In genomic region chr7:17166824-17167379, GRCh38 we compare ENCODE assay signal across 13 cellular contexts.
DNase-seq lines count a peak whose midpoint lies in the region; ATAC-seq lines count a peak whose summit lies in the region.
"Had no signal": no experiment of that assay in that cellular context is flagged by ENCODE, and none has a peak within 500 bp of the region (broad histone marks: within the 10 kb centered on the region; RNA-seq: fewer than 3 reads in every experiment).

No MANE protein-coding gene starts in this region.

- intact Hi-C loops in activated naive CD4-positive, alpha-beta T cell treated with anti-CD3 and anti-CD28 coated beads for 36 hours (cut with micrococcal nuclease) = loop anchor here (1.0 kb wide), 1 partner anchor 67 kb away; no protein-coding TSS in a partner anchor

- peak; percentile 48 for DNase-seq in activated naive CD4-positive, alpha-beta T cell treated with anti-CD3 and anti-CD28 coated beads for 36 hours
- DNase-seq in activated naive CD4-positive, alpha-beta T cell treated with anti-CD3 and anti-CD28 coated beads, Interleukin-2, amount 10 ng/mL, durations not matched to agents 7 days and 5 days = no peak
- DNase-seq in stimulated activated effector memory CD8-positive, alpha-beta T cell treated with anti-CD3 and anti-CD28 coated beads, Interleukin-12 subunit alpha, Interleukin-12 subunit beta, amount 100 ng/mL, for 72 hours (ENCODE audit: low spot score in 2 of 2) = no peak
- DNase-seq in NCI-H146 treated with DMSO at 0.1 percent for 48 hours (lab: John Stamatoyannopoulos, UW; ENCODE audit: unreplicated experiment) (no peak), NCI-H1417 (lab: John Stamatoyannopoulos, UW) (no peak), T-helper 17 cell (no peak)
- DNase-seq: activated CD4-positive, alpha-beta T cell treated with anti-CD3 and anti-CD28 coated beads, Interleukin-2, amount 50 U/mL, for 1 hour; hippocampal formation; SHP77 treated with DMSO at 0.1 percent for 48 hours; uterus had no signal

- H3K4me1 Mint-ChIP-seq in activated naive CD4-positive, alpha-beta T cell treated with anti-CD3 and anti-CD28 coated beads for 36 hours (ENCODE audit: low read depth) = peaks cover 23% of the 10 kb centered on the region
- peaks cover 37% of the 10 kb centered on the region for H3K4me1 Mint-ChIP-seq in activated naive CD4-positive, alpha-beta T cell treated with anti-CD3 and anti-CD28 coated beads, Interleukin-2, amount 10 ng/mL, durations not matched to agents 7 days and 5 days
- H3K4me1 Mint-ChIP-seq in stimulated activated effector memory CD8-positive, alpha-beta T cell treated with anti-CD3 and anti-CD28 coated beads, Interleukin-12 subunit alpha, Interleukin-12 subunit beta, amount 100 ng/mL, for 72 hours = peaks cover 30% of the 10 kb centered on the region
- peaks cover 30% of the 10 kb centered on the region for H3K4me1 Mint-ChIP-seq in T-helper 17 cell

- CTCF ChIA-PET in activated naive CD4-positive, alpha-beta T cell treated with anti-CD3 and anti-CD28 coated beads for 36 hours (lab: Charles Lee) = interaction anchor here (0.6 to 1.0 kb wide), 2 partner anchors 136 to 162 kb away, joined by 3 read pairs; no protein-coding TSS in a partner anchor
- CTCF ChIA-PET in activated naive CD4-positive, alpha-beta T cell treated with anti-CD3 and anti-CD28 coated beads, Interleukin-2, amount 10 ng/mL, durations not matched to agents 7 days and 5 days (lab: Charles Lee) = interaction anchor here (1.3 kb wide), 1 partner anchor 184 kb away, joined by 3 read pairs; no protein-coding TSS in a partner anchor

- H3K9me3 Mint-ChIP-seq in activated naive CD4-positive, alpha-beta T cell treated with anti-CD3 and anti-CD28 coated beads for 36 hours = peaks cover 3% of the 10 kb centered on the region
- peaks cover 11% of the 10 kb centered on the region for H3K9me3 Mint-ChIP-seq in activated naive CD4-positive, alpha-beta T cell treated with anti-CD3 and anti-CD28 coated beads, Interleukin-2, amount 10 ng/mL, durations not matched to agents 7 days and 5 days
- no peaks in the 10 kb centered on the region for H3K9me3 Mint-ChIP-seq in stimulated activated effector memory CD8-positive, alpha-beta T cell treated with anti-CD3 and anti-CD28 coated beads, Interleukin-12 subunit alpha, Interleukin-12 subunit beta, amount 100 ng/mL, for 72 hours

- H3K4me3 Mint-ChIP-seq in activated naive CD4-positive, alpha-beta T cell treated with anti-CD3 and anti-CD28 coated beads for 36 hours = no peak overlapping the region
- H3K4me3 Mint-ChIP-seq in activated naive CD4-positive, alpha-beta T cell treated with anti-CD3 and anti-CD28 coated beads, Interleukin-2, amount 10 ng/mL, durations not matched to agents 7 days and 5 days = no peak overlapping the region
- no peak overlapping the region for H3K4me3 Mint-ChIP-seq in stimulated activated effector memory CD8-positive, alpha-beta T cell treated with anti-CD3 and anti-CD28 coated beads, Interleukin-12 subunit alpha, Interleukin-12 subunit beta, amount 100 ng/mL, for 72 hours
- H3K4me3 Mint-ChIP-seq in T-helper 17 cell = no peak overlapping the region

- peak; percentile 93 for ATAC-seq in GM21515 (IDR thresholded peaks at IDR 0.05; ENCODE audit: unreplicated experiment)
- peak; percentile 63 for ATAC-seq in HG03135 (IDR thresholded peaks at IDR 0.05; ENCODE audit: unreplicated experiment)
- ATAC-seq in stimulated activated effector memory CD8-positive, alpha-beta T cell treated with anti-CD3 and anti-CD28 coated beads, Interleukin-12 subunit alpha, Interleukin-12 subunit beta, amount 100 ng/mL, for 72 hours = peak; percentile 76
- ATAC-seq in T-helper 17 cell = no peak
- ATAC-seq: HCT116 had no signal

- no peaks in the 10 kb centered on the region for H3K27me3 Mint-ChIP-seq in activated naive CD4-positive, alpha-beta T cell treated with anti-CD3 and anti-CD28 coated beads for 36 hours (ENCODE audit: low read depth)
- no peaks in the 10 kb centered on the region for H3K27me3 Mint-ChIP-seq in activated naive CD4-positive, alpha-beta T cell treated with anti-CD3 and anti-CD28 coated beads, Interleukin-2, amount 10 ng/mL, durations not matched to agents 7 days and 5 days
- H3K27me3 Mint-ChIP-seq in T-helper 17 cell = no peaks in the 10 kb centered on the region

- H3K9me3 ChIP-seq in T-helper 17 cell (ENCODE audit: control insufficient read depth, low read length, poor library complexity, severe bottlenecking) = no peaks in the 10 kb centered on the region
- H3K9me3 ChIP-seq: uterus had no signal

- peaks cover 3% of the 10 kb centered on the region for H3K36me3 Mint-ChIP-seq in activated naive CD4-positive, alpha-beta T cell treated with anti-CD3 and anti-CD28 coated beads for 36 hours (ENCODE audit: low read depth)
- peaks cover 15% of the 10 kb centered on the region for H3K36me3 Mint-ChIP-seq in activated naive CD4-positive, alpha-beta T cell treated with anti-CD3 and anti-CD28 coated beads, Interleukin-2, amount 10 ng/mL, durations not matched to agents 7 days and 5 days
- no peaks in the 10 kb centered on the region for H3K36me3 Mint-ChIP-seq in stimulated activated effector memory CD8-positive, alpha-beta T cell treated with anti-CD3 and anti-CD28 coated beads, Interleukin-12 subunit alpha, Interleukin-12 subunit beta, amount 100 ng/mL, for 72 hours
- H3K36me3 Mint-ChIP-seq in T-helper 17 cell (ENCODE audit: low read depth) = no peaks in the 10 kb centered on the region

- H3K27ac Mint-ChIP-seq in activated naive CD4-positive, alpha-beta T cell treated with anti-CD3 and anti-CD28 coated beads for 36 hours = no peak overlapping the region
- H3K27ac Mint-ChIP-seq in activated naive CD4-positive, alpha-beta T cell treated with anti-CD3 and anti-CD28 coated beads, Interleukin-2, amount 10 ng/mL, durations not matched to agents 7 days and 5 days = no peak overlapping the region
- no peak overlapping the region for H3K27ac Mint-ChIP-seq in stimulated activated effector memory CD8-positive, alpha-beta T cell treated with anti-CD3 and anti-CD28 coated beads, Interleukin-12 subunit alpha, Interleukin-12 subunit beta, amount 100 ng/mL, for 72 hours
- H3K27ac Mint-ChIP-seq in T-helper 17 cell = no peak overlapping the region
